ENCODE assay signal across 25 cellular contexts in the genomic region with DNA sequence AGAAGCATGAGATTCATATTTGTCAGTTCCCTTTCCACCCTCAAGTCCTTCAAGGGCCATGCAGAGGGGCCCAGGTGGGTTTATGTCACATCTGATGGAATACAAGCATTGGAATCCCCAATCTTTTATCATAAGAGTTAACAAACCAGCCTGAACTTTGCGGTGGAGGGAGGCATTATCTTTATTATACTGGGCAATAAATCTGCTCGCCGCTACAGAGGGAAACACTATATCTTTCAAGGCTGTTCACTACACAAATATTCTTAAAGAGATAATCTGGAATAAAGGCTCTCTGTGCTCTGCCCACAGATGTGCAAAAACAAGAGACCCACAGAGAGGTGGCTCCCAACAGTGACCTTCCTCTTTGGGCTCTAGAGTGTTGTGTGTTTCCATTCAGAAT.
DNase-seq lines count a peak whose midpoint lies in the region; ATAC-seq, FAIRE-seq and TF ChIP-seq lines count a peak whose summit lies in the region.
"Had no signal": no experiment of that assay in that cellular context is flagged by ENCODE, and none has a peak within 500 bp of the region (broad histone marks: within the 10 kb centered on the region; RNA-seq: fewer than 3 reads in every experiment).

No MANE protein-coding gene starts in this region.

- no peak overlapping the region for H3K18ac ChIP-seq in H1 (ENCODE audit: extremely low read depth, low read length)

- H3K4me3 ChIP-seq in H1 (ENCODE audit: extremely low read depth in 1 of 4, insufficient read depth in 2 of 4, low read depth in 3 of 4, low read length in 4 of 4): no peak overlapping the region
- H3K4me3 ChIP-seq in small intestine (ENCODE audit: low read depth in 1 of 2, low read length in 2 of 2): no peak overlapping the region
- H3K4me3 ChIP-seq in thyroid gland (replicated peaks in 1 of 3): no peak overlapping the region
- H3K4me3 ChIP-seq: A549; BLaER1 treated with 17β-estradiol and CSF1 and Interleukin-3, amounts not matched to agents 10 nM and 100 nM had no signal

- CTCF ChIA-PET in H1 (lab: Charles Lee; ENCODE audit: partially characterized antibody): no interaction called here

- DNase-seq in HuH-7 (ENCODE audit: low spot score) (peak; percentile 17), H1 (ENCODE audit: low read depth in 1 of 2, low spot score in 2 of 2) (no peak), left colon (no peak), small intestine (peak; percentile 63), thyroid gland (no peak), DMS114 treated with DMSO at 0.1 percent for 48 hours (lab: John Stamatoyannopoulos, UW; ENCODE audit: unreplicated experiment) (no peak)
- DNase-seq in stimulated activated CD8-positive, alpha-beta memory T cell treated with anti-CD3 and anti-CD28 coated beads, Interleukin-4, amount 100 ng/mL, for 48 hours: no peak
- DNase-seq: 8988T; ACHN; AML-193; BE2C; CD4-positive, alpha-beta T cell; CD8-positive, alpha-beta memory T cell; DMS 273 treated with DMSO at 0.1 percent for 48 hours; DMS53; DMS79 treated with DMSO at 0.1 percent for 48 hours; GF-D8; GOT3; H7; HCEC 1CT had no signal

- POLR2A ChIA-PET in H1 (lab: Charles Lee; ENCODE audit: partially characterized antibody): no interaction called here

- no peak overlapping the region for H3K27ac ChIP-seq in H1 (ENCODE audit: low read depth, low read length)
- no peak overlapping the region for H3K27ac ChIP-seq in small intestine (ENCODE audit: low read depth in 1 of 2, low read length in 1 of 2)
- no peak overlapping the region for H3K27ac ChIP-seq in thyroid gland
- H3K27ac ChIP-seq: A549; BLaER1 treated with 17β-estradiol and CSF1 and Interleukin-3, amounts not matched to agents 10 nM and 100 nM had no signal

- no peak for TF ChIP-seq EP300 in H1 (IDR thresholded peaks at IDR 0.05; ENCODE audit: borderline replicate concordance in 1 of 2, low read depth in 2 of 2, low read length in 2 of 2)

- H3K79me1 ChIP-seq in H1 (ENCODE audit: low read depth, low read length): no peaks in the 10 kb centered on the region

- H3K79me2 ChIP-seq in H1 (ENCODE audit: control insufficient read depth in 1 of 2, insufficient read depth in 2 of 2, low read length in 2 of 2): no peaks in the 10 kb centered on the region

- H4K5ac ChIP-seq in H1 (ENCODE audit: insufficient read length, low read depth, low read length): no peak overlapping the region

- H2AFZ ChIP-seq in H1 (ENCODE audit: low read length): no peak overlapping the region

- no peak overlapping the region for H3K23ac ChIP-seq in H1 (ENCODE audit: insufficient read length)

- no peak overlapping the region for H2BK5ac ChIP-seq in H1 (ENCODE audit: low read depth, low read length)

- H4K20me1 ChIP-seq in H1 (replicated peaks in 1 of 2; ENCODE audit: control insufficient read depth in 1 of 2, insufficient read depth in 2 of 2, low read length in 2 of 2): no peaks in the 10 kb centered on the region
- H4K20me1 ChIP-seq: BLaER1 treated with 17β-estradiol and CSF1 and Interleukin-3, amounts not matched to agents 10 nM and 100 nM had no signal

- H3K27me3 ChIP-seq in H1 (replicated peaks in 1 of 4; ENCODE audit: control insufficient read depth in 3 of 4, extremely low read depth in 1 of 4, insufficient read depth in 3 of 4, low read length in 3 of 4) (no peaks in the 10 kb centered on the region), small intestine (ENCODE audit: control insufficient read depth in 2 of 2, insufficient read depth in 2 of 2, low read length in 2 of 2) (no peaks in the 10 kb centered on the region), thyroid gland (no peaks in the 10 kb centered on the region)
- H3K27me3 ChIP-seq: BE2C; BLaER1 treated with 17β-estradiol and CSF1 and Interleukin-3, amounts not matched to agents 10 nM and 100 nM had no signal

- H3K4me1 ChIP-seq in H1 (replicated peaks in 1 of 4; ENCODE audit: control insufficient read depth in 3 of 4, insufficient read depth in 4 of 4, low read length in 3 of 4): peaks cover 2 to 20% (median 8%) of the 10 kb centered on the region in 4 experiments; a peak in 4 of 7 replicates
- no peaks in the 10 kb centered on the region for H3K4me1 ChIP-seq in small intestine (ENCODE audit: control insufficient read depth in 2 of 2, insufficient read depth in 1 of 2, low read depth in 1 of 2, low read length in 1 of 2)
- H3K4me1 ChIP-seq in thyroid gland: no peaks in the 10 kb centered on the region
- H3K4me1 ChIP-seq: A549; BE2C; BLaER1 treated with 17β-estradiol and CSF1 and Interleukin-3, amounts not matched to agents 10 nM and 100 nM had no signal

- H2BK12ac ChIP-seq in H1 (ENCODE audit: low read depth, low read length): no peak overlapping the region

- FAIRE-seq in H1 (lab: Jason Lieb, UNC): no peak
- FAIRE-seq in small intestine (lab: Jason Lieb, UNC): no peak
- FAIRE-seq: A549, D721Med, GM12891, GM18507 had no signal

- no peak overlapping the region for H2AK5ac ChIP-seq in H1 (ENCODE audit: low read depth, low read length)

- no peak for TF ChIP-seq CTCF in H1 (IDR thresholded peaks at IDR 0.05; ENCODE audit: control extremely low read depth in 1 of 3, insufficient read depth in 1 of 3, low read depth in 1 of 3, low read length in 3 of 3)
- no peak for TF ChIP-seq CTCF in thyroid gland (IDR thresholded peaks at IDR 0.05)

- H3K9me3 ChIP-seq in H1 (ENCODE audit: insufficient read depth in 2 of 2, low read depth in 1 of 2, low read length in 1 of 2): peaks cover 5 to 11% of the 10 kb centered on the region in 2 experiments; a peak in 2 of 4 replicates
- no peaks in the 10 kb centered on the region for H3K9me3 ChIP-seq in small intestine (ENCODE audit: control insufficient read depth, low read depth)
- H3K9me3 ChIP-seq in thyroid gland: no peaks in the 10 kb centered on the region
- H3K9me3 ChIP-seq: BE2C had no signal

- H4K91ac ChIP-seq in H1 (replicated peaks; ENCODE audit: insufficient read length, low read length): no peak overlapping the region

- ATAC-seq in left colon: peak; percentile 85
- ATAC-seq: A549 had no signal

- intact Hi-C loops in left colon (cut with DNase I, micrococcal nuclease): no loop called here
- intact Hi-C loops in thyroid gland (cut with DNase I): no loop called here

- no peak for TF ChIP-seq RAD21 in H1 (IDR thresholded peaks at IDR 0.05 in 1 of 2, conservative IDR thresholded peaks at IDR 0.05 in 1 of 2; ENCODE audit: low read depth in 2 of 2, low read length in 2 of 2)

- no peak overlapping the region for H2BK15ac ChIP-seq in H1 (ENCODE audit: low read length)

- TF ChIP-seq POLR2A in H1 (IDR thresholded peaks at IDR 0.05; ENCODE audit: control extremely low read depth in 1 of 2, low read depth in 2 of 2, low read length in 2 of 2): no peak
- no peak for TF ChIP-seq POLR2A in thyroid gland (IDR thresholded peaks at IDR 0.05)

- H2BK120ac ChIP-seq in H1 (replicated peaks; ENCODE audit: low read depth, low read length): no peak overlapping the region

- no peak overlapping the region for H3K14ac ChIP-seq in H1 (ENCODE audit: insufficient read length)

- peak overlapping the region; percentile 13; the same call in 1 of the 2 replicates for H2BK20ac ChIP-seq in H1 (ENCODE audit: low read length)

- no peak overlapping the region for H3K4ac ChIP-seq in H1 (replicated peaks; ENCODE audit: insufficient read length, low read depth, low read length)

- H4K8ac ChIP-seq in H1 (ENCODE audit: extremely low read depth, insufficient read depth, low read length): no peak overlapping the region

- no peak overlapping the region for H3K9ac ChIP-seq in H1 (replicated peaks in 1 of 4; ENCODE audit: extremely low read depth in 1 of 4, low read depth in 3 of 4, low read length in 3 of 4)
- H3K9ac ChIP-seq: BLaER1 treated with 17β-estradiol and CSF1 and Interleukin-3, amounts not matched to agents 10 nM and 100 nM had no signal

- WGBS in H1 (ENCODE audit: extremely low coverage in 1 of 2, insufficient coverage in 1 of 2, insufficient read length in 1 of 2, insufficient replicate concordance in 2 of 2, low coverage in 1 of 2, low lambda C conversion rate in 2 of 2, missing lambda C conversion rate in 1 of 2), 2 experiments: 94% methylated on average over 3 of the region's 3 CpGs; no CpG with 5 or more reads in 1 of the 2 experiments
- 21 to 60% (median 32%) methylated on average over 3 of the region's 3 CpGs for WGBS in small intestine, 3 donors
- WGBS in thyroid gland, 2 donors: 95 to 100% methylated on average over 3 of the region's 3 CpGs

- no peak overlapping the region for H3K4me2 ChIP-seq in H1 (ENCODE audit: insufficient read depth in 1 of 2, low read depth in 2 of 2, low read length in 2 of 2)
- H3K4me2 ChIP-seq: A549; BLaER1 treated with 17β-estradiol and CSF1 and Interleukin-3, amounts not matched to agents 10 nM and 100 nM had no signal

- H3K56ac ChIP-seq in H1 (replicated peaks; ENCODE audit: insufficient read length, low read depth, low read length): no peak overlapping the region

- peaks cover 0 to 5% (median 2%) of the 10 kb centered on the region in 4 experiments; a peak in 2 of 8 replicates for H3K36me3 ChIP-seq in H1 (ENCODE audit: control insufficient read depth in 2 of 4, insufficient read depth in 4 of 4, low read length in 3 of 4)
- no peaks in the 10 kb centered on the region for H3K36me3 ChIP-seq in small intestine (ENCODE audit: control insufficient read depth in 2 of 2, insufficient read depth in 2 of 2, low read length in 2 of 2)
- H3K36me3 ChIP-seq in thyroid gland: no peaks in the 10 kb centered on the region
- H3K36me3 ChIP-seq: BE2C; BLaER1 treated with 17β-estradiol and CSF1 and Interleukin-3, amounts not matched to agents 10 nM and 100 nM had no signal

- no peaks in the 10 kb centered on the region for H3K23me2 ChIP-seq in H1 (ENCODE audit: low read depth, low read length)

TF ChIP-seq in H1, 55 proteins besides CTCF, POLR2A, EP300 and RAD21 (continues in another document):
- TF ChIP-seq CTBP2 (IDR thresholded peaks at IDR 0.05; ENCODE audit: borderline replicate concordance, insufficient read depth, insufficient read length, low read length) (no peak), MAFK (IDR thresholded peaks at IDR 0.05; ENCODE audit: low read depth, low read length) (no peak), CREB1 (IDR thresholded peaks at IDR 0.05) (no peak), SAP30 (IDR thresholded peaks at IDR 0.05; ENCODE audit: insufficient read depth, insufficient replicate concordance, low read length) (no peak), BRCA1 (IDR thresholded peaks at IDR 0.05; ENCODE audit: low read depth, low read length) (no peak), NRF1 (IDR thresholded peaks at IDR 0.05; ENCODE audit: low read depth, low read length) (no peak), GABPA (IDR thresholded peaks at IDR 0.05; ENCODE audit: borderline replicate concordance, insufficient read depth, low read length) (no peak), JUN (IDR thresholded peaks at IDR 0.05; ENCODE audit: low read depth, low read length) (no peak), SIRT6 (IDR thresholded peaks at IDR 0.05; ENCODE audit: low read length) (no peak), SIX5 (IDR thresholded peaks at IDR 0.05; ENCODE audit: low read depth, low read length) (no peak), PHF8 (conservative IDR thresholded peaks at IDR 0.05; ENCODE audit: low read depth, low read length) (no peak), KDM5A (IDR thresholded peaks at IDR 0.05; ENCODE audit: low read length) (no peak), CBX5 (IDR thresholded peaks at IDR 0.05; ENCODE audit: low read depth, low read length) (no peak), HDAC2 (IDR thresholded peaks at IDR 0.05; ENCODE audit: borderline replicate concordance in 1 of 2, low read depth in 2 of 2, low read length in 2 of 2) (no peak)

Comparison
In these comparisons a context has a peak if more than half of its experiments do, and no peak if none do; other contexts are left out.
1. DNase-seq: peak in HuH-7 (single experiment) and small intestine (single experiment); none in H1 (0 of 2), left colon (0 of 2), thyroid gland (0 of 2), DMS114 treated with DMSO at 0.1 percent for 48 hours (single experiment) and stimulated activated CD8-positive, alpha-beta memory T cell treated with anti-CD3 and anti-CD28 coated beads, Interleukin-4, amount 100 ng/mL, for 48 hours (single experiment).